Comparison of ENCODE assay signal across 8 cellular contexts in genomic region chr20:44521484-44522481, GRCh38. TPM values are rescaled to one million over a fixed set of nuclear protein-coding genes. Genes with fewer than 3 reads are reported as not detected.
DNase-seq lines count a peak whose midpoint lies in the region; ATAC-seq and TF ChIP-seq lines count a peak whose summit lies in the region.

Gene SERINC3, minus strand, starts transcription at chr20:44522070. Its CDS starts 119 bp downstream, at chr20:44521951.

- H3K4me1 Mint-ChIP-seq in immature natural killer cell: peaks cover 56 to 60% of the 10 kb centered on the region in 2 donors

- H3K27ac Mint-ChIP-seq in immature natural killer cell: peak within 1 kb of the TSS; percentile 95 to 100 (median 98)

- no peaks in the 10 kb centered on the region for H3K9me3 ChIP-seq in spleen

- H3K4me3 ChIP-seq in AG09309 (ENCODE audit: control insufficient read depth, low read depth, low read length) (peak within 1 kb of the TSS; percentile 100), spleen (peak within 1 kb of the TSS; percentile 68 to 97 (median 76))

- H3K36me3 ChIP-seq in spleen: peaks cover 0 to 26% (median 0%) of the 10 kb centered on the region in 6 donors

- peaks cover 27 to 56% (median 50%) of the 10 kb centered on the region in 6 donors for H3K4me1 ChIP-seq in spleen

- intact Hi-C loops in spleen (cut with DNase I; ENCODE audit: low total_unique reads): loop anchor here (10.0 kb wide), 1 partner anchor 93 kb away; no protein-coding TSS in a partner anchor

- TF ChIP-seq POLR2A in spleen (IDR thresholded peaks at IDR 0.05): peak; percentile 9 to 54 (median 35)

- no peaks in the 10 kb centered on the region for H3K27me3 ChIP-seq in spleen (replicated peaks in 1 of 7)

- H3K27ac ChIP-seq in spleen: peak within 1 kb of the TSS; percentile 92 to 100 (median 98)

- H3K4me3 Mint-ChIP-seq in immature natural killer cell: peak within 1 kb of the TSS; percentile 84 to 94 (median 89)

- H3K27me3 Mint-ChIP-seq in immature natural killer cell (ENCODE audit: low read depth in 3 of 3): peaks cover 4 to 20% (median 18%) of the 10 kb centered on the region in 3 donors

- ATAC-seq in GM19023 (IDR thresholded peaks at IDR 0.05; ENCODE audit: unreplicated experiment): peak; percentile 98
- ATAC-seq in HG03280 (IDR thresholded peaks at IDR 0.05; ENCODE audit: unreplicated experiment): peak; percentile 97

- TF ChIP-seq CTCF in AG09309 (IDR thresholded peaks at IDR 0.05; ENCODE audit: control insufficient read depth, insufficient read depth, low read depth, low read length, missing control alignments) (no peak), spleen (IDR thresholded peaks at IDR 0.05 in 8 of 11, conservative IDR thresholded peaks at IDR 0.05 in 3 of 11) (peak in 1 of 11 experiments; percentile 42)

- no peaks in the 10 kb centered on the region for H3K36me3 Mint-ChIP-seq in immature natural killer cell

- no peaks in the 10 kb centered on the region for H3K9me3 Mint-ChIP-seq in immature natural killer cell

- WGBS in spleen, 5 donors: 0 to 2% (median 1%) methylated on average over 34 to 49 of the region's 49 CpGs

- peak; percentile 75 for DNase-seq in AG09309 (ENCODE audit: low read depth)
- DNase-seq in NCI-H345 treated with DMSO at 0.1 percent for 48 hours (lab: John Stamatoyannopoulos, UW; ENCODE audit: unreplicated experiment): peak; percentile 93
- peak; percentile 90 to 94 (median 92) for DNase-seq in activated CD4-positive, CD25-positive, alpha-beta regulatory T cell (lab: John Stamatoyannopoulos, UW)
- peak; percentile 99 for DNase-seq in central memory CD4-positive, alpha-beta T cell
- peak; percentile 99 to 100 (median 99) for DNase-seq in immature natural killer cell
- peak; percentile 99 for DNase-seq in spleen

RNA-seq across cellular contexts. Expression of gene SERINC3, which starts in this region (rescaled TPM):
- polyA plus RNA-seq in immature natural killer cell (100 to 1,000 TPM; 180 to 266 (median 215) TPM), spleen (10 to 100 TPM; 14.5 to 23.9 (median 20.8) TPM)
- 100 to 1,000 TPM in 2 of 7 donors, 10 to 100 TPM in 5; 73.2 to 117 (median 90.3) TPM for total RNA-seq in spleen

Comparison
In these comparisons a context has a peak if more than half of its experiments do, and no peak if none do; other contexts are left out.
1. Peak in every context shown above with its lines: DNase-seq, ATAC-seq, H3K4me3 ChIP-seq and H3K27ac ChIP-seq.
2. RNA of gene SERINC3 (polyA plus RNA-seq): 180 to 266 TPM in immature natural killer cell; 14.5 to 23.9 TPM in spleen; every median in the first group is over 4 times any median in the second.